26 cellular contexts compared by ENCODE assay signal in genomic region chr18:24727685-24728084, GRCh38.
A peak's percentile ranks its signal among the peaks of the same experiment; 100 is the strongest.
DNase-seq lines count a peak whose midpoint lies in the region; ATAC-seq and TF ChIP-seq lines count a peak whose summit lies in the region.
"Had no signal": no experiment of that assay in that cellular context is flagged by ENCODE, and none has a peak within 500 bp of the region (broad histone marks: within the 10 kb centered on the region; RNA-seq: fewer than 3 reads in every experiment).

No MANE protein-coding gene starts in this region.

- H2AK5ac ChIP-seq in H9 (ENCODE audit: insufficient read length, low read length), result no peak overlapping the region

- H3K4me2 ChIP-seq in H9 (ENCODE audit: insufficient read depth, insufficient read length, low read length), result no peak overlapping the region

- H3K4ac ChIP-seq in H9 (ENCODE audit: low read depth, low read length), result no peak overlapping the region

- H2BK20ac ChIP-seq in H9 (ENCODE audit: low read depth, low read length, poor library complexity, severe bottlenecking), result no peak overlapping the region

- H3K56ac ChIP-seq in H9 (ENCODE audit: insufficient read length, low read depth, low read length), result no peak overlapping the region

- H3K9me3 Mint-ChIP-seq in Caco-2 (ENCODE audit: unreplicated experiment) (no peaks in the 10 kb centered on the region), H9 (no peaks in the 10 kb centered on the region)
- H3K9me3 Mint-ChIP-seq: activated naive CD4-positive, alpha-beta T cell treated with anti-CD3 and anti-CD28 coated beads, Interleukin-2, amount 10 ng/mL, durations not matched to agents 7 days and 5 days; activated T-cell treated with anti-CD3 and anti-CD28 coated beads, Interleukin-2, amount 50 U/mL, for 4 hours; CD8-positive, alpha-beta T cell; mesothelial cell of epicardium; natural killer cell; stimulated activated memory B cell treated with anti-CD40 and anti-IgM and Interleukin-4, amounts not matched to agents 10 μg/mL and 1 μg/mL and 100 μg/mL, for 72 hours had no signal

- CTCF ChIA-PET in Caco-2 (lab: Charles Lee), result interaction anchor here (0.6 to 0.9 kb wide), 2 partner anchors 128 to 923 kb away, joined by 3 read pairs; no protein-coding TSS in a partner anchor

- H4K20me1 ChIP-seq in H9 (ENCODE audit: control insufficient read depth, insufficient read depth, insufficient read length), result no peaks in the 10 kb centered on the region

- no peak overlapping the region for H4K8ac ChIP-seq in H9 (replicated peaks; ENCODE audit: insufficient read length, low read depth, low read length)

- DNase-seq in Caco-2 (peak in 1 of 2 experiments; percentile 37), H9 (peak; percentile 54), RPMI8226 (peak; percentile 24), lung (ENCODE audit: low spot score) (peak; percentile 25), NCI-H2029 treated with DMSO at 0.1 percent for 48 hours (lab: John Stamatoyannopoulos, UW) (no peak), colonic mucosa (no peak), DMS 273 (lab: John Stamatoyannopoulos, UW; ENCODE audit: unreplicated experiment) (no peak), pons (ENCODE audit: low spot score) (no peak)
- DNase-seq: activated CD8-positive, alpha-beta memory T cell treated with anti-CD3 and anti-CD28 coated beads for 24 hours; activated naive CD4-positive, alpha-beta T cell treated with anti-CD3 and anti-CD28 coated beads, Interleukin-2, amount 10 ng/mL, durations not matched to agents 7 days and 5 days; activated T-cell treated with anti-CD3 and anti-CD28 coated beads, Interleukin-2, amount 50 U/mL, for 4 hours; CD8-positive, alpha-beta T cell; central memory CD4-positive, alpha-beta T cell; EL; Karpas-422; natural killer cell; NCI-H2081; NCI-H510A treated with DMSO at 0.1 percent for 48 hours; T1000; thyroid gland had no signal

- H3K4me1 ChIP-seq in Caco-2 (no peaks in the 10 kb centered on the region), H9 (ENCODE audit: insufficient read depth, low read length) (no peaks in the 10 kb centered on the region), lung (ENCODE audit: control insufficient read depth in 2 of 2, insufficient read depth in 2 of 2, low read length in 2 of 2) (no peaks in the 10 kb centered on the region), colonic mucosa (no peaks in the 10 kb centered on the region)
- H3K4me1 ChIP-seq: ascending aorta had no signal

- no peak overlapping the region for H3T11ph ChIP-seq in H9 (ENCODE audit: low read length)

- no peak overlapping the region for H4K5ac ChIP-seq in H9 (ENCODE audit: insufficient read length, low read depth, low read length)

- H3K27ac ChIP-seq in H9 (ENCODE audit: insufficient read length, low read depth, low read length) (no peak overlapping the region), lung (ENCODE audit: low read depth in 1 of 2, low read length in 1 of 2) (no peak overlapping the region), colonic mucosa (no peak overlapping the region)
- H3K27ac ChIP-seq: thyroid gland had no signal

- no TSS peak for BruUV-seq in Caco-2 (replicated peaks; lab: Mats Ljungman, UMichigan)

- peak in 1 of 2 experiments; percentile 12 for TF ChIP-seq CTCF in Caco-2 (IDR thresholded peaks at IDR 0.05; ENCODE audit: insufficient read depth in 1 of 2, low read depth in 1 of 2, low read length in 1 of 2, severe bottlenecking in 1 of 2, unreplicated experiment in 1 of 2)
- TF ChIP-seq CTCF in H9 (conservative IDR thresholded peaks at IDR 0.05), result peak; percentile 58
- no peak for TF ChIP-seq CTCF in lung (IDR thresholded peaks at IDR 0.05; ENCODE audit: control extremely low read depth, extremely low read depth)
- no peak for TF ChIP-seq CTCF in colonic mucosa (IDR thresholded peaks at IDR 0.05)

- intact Hi-C loops in Caco-2 (cut with micrococcal nuclease; ENCODE audit: unreplicated experiment), result loop anchor here (1.0 to 2.0 kb wide), 2 partner anchors 183 to 241 kb away; no protein-coding TSS in a partner anchor
- intact Hi-C loops in colonic mucosa (cut with DNase I), result loop anchor here (2.0 to 5.0 kb wide), 2 partner anchors 127 to 240 kb away; no protein-coding TSS in a partner anchor

- no peak overlapping the region for H2BK15ac ChIP-seq in H9 (ENCODE audit: low read depth, low read length)

- H3K9ac ChIP-seq in H9 (ENCODE audit: extremely low read depth, insufficient read length, low read length) (no peak overlapping the region), colonic mucosa (ENCODE audit: low read depth in 2 of 2, low read length in 2 of 2) (no peak overlapping the region)

- H3K4me3 Mint-ChIP-seq in Caco-2 (ENCODE audit: unreplicated experiment) (peak overlapping the region; percentile 69), H9 (no peak overlapping the region)
- H3K4me3 Mint-ChIP-seq: activated naive CD4-positive, alpha-beta T cell treated with anti-CD3 and anti-CD28 coated beads, Interleukin-2, amount 10 ng/mL, durations not matched to agents 7 days and 5 days; activated T-cell treated with anti-CD3 and anti-CD28 coated beads, Interleukin-2, amount 50 U/mL, for 4 hours; CD8-positive, alpha-beta T cell; mesothelial cell of epicardium; natural killer cell; stimulated activated memory B cell treated with anti-CD40 and anti-IgM and Interleukin-4, amounts not matched to agents 10 μg/mL and 1 μg/mL and 100 μg/mL, for 72 hours had no signal

- no peak overlapping the region for H2BK12ac ChIP-seq in H9 (ENCODE audit: insufficient read length, low read depth, low read length)

- WGBS in H9 (ENCODE audit: extremely low coverage, insufficient read length, low lambda C conversion rate), result no CpG with 5 or more reads among the region's 6 CpGs
- 64 to 65% methylated on average over 6 of the region's 6 CpGs for WGBS in lung, 2 donors

- no peaks in the 10 kb centered on the region for H3K23me2 ChIP-seq in H9 (ENCODE audit: insufficient read length, low read depth, low read length, poor library complexity, severe bottlenecking)

- H3K36me3 ChIP-seq in Caco-2 (ENCODE audit: control insufficient read depth, insufficient read depth, low read length) (no peaks in the 10 kb centered on the region), lung (ENCODE audit: control insufficient read depth in 2 of 2, insufficient read depth in 2 of 2, low read length in 2 of 2) (no peaks in the 10 kb centered on the region), colonic mucosa (no peaks in the 10 kb centered on the region)
- H3K36me3 ChIP-seq: ascending aorta, thyroid gland had no signal

- POLR2A ChIA-PET in Caco-2 (lab: Charles Lee), result no interaction called here

- H3K79me2 ChIP-seq in H9 (ENCODE audit: insufficient read depth, low read length), result no peaks in the 10 kb centered on the region

- no peak for ATAC-seq in lung (ENCODE audit: insufficient read depth, low FRiP score)
- ATAC-seq: activated CD4-positive, CD25-positive, alpha-beta regulatory T cell treated with anti-CD3 and anti-CD28 coated beads, Interleukin-2, amount 50 U/mL, for 24 hours; activated T-cell treated with anti-CD3 and anti-CD28 coated beads, Interleukin-2, amount 50 U/mL, for 4 hours; CD8-positive, alpha-beta T cell; esophagus mucosa; natural killer cell; Right ventricle myocardium inferior; stimulated activated memory B cell treated with anti-CD40 and anti-IgM and Interleukin-4, amounts not matched to agents 10 μg/mL and 1 μg/mL and 100 μg/mL, for 72 hours had no signal

- no peaks in the 10 kb centered on the region for H3K9me3 ChIP-seq in Caco-2
- H3K9me3 ChIP-seq in H9 (ENCODE audit: control insufficient read depth, low read depth, low read length), result no peaks in the 10 kb centered on the region
- H3K9me3 ChIP-seq in lung (ENCODE audit: control insufficient read depth in 2 of 2, insufficient read depth in 1 of 2, low read length in 1 of 2), result no peaks in the 10 kb centered on the region
- no peaks in the 10 kb centered on the region for H3K9me3 ChIP-seq in colonic mucosa
- H3K9me3 ChIP-seq: ascending aorta, thyroid gland had no signal

- H3K14ac ChIP-seq in H9 (ENCODE audit: insufficient read depth, low read length), result no peak overlapping the region

- H3K4me3 ChIP-seq in Caco-2 (ENCODE audit: low read depth, low read length) (no peak overlapping the region), lung (no peak overlapping the region), colonic mucosa (no peak overlapping the region)
- H3K4me3 ChIP-seq: thyroid gland had no signal

- H3K27me3 Mint-ChIP-seq in Caco-2 (ENCODE audit: insufficient read depth, unreplicated experiment) (peaks cover 6% of the 10 kb centered on the region), H9 (ENCODE audit: low read depth) (peaks cover 11% of the 10 kb centered on the region)
- H3K27me3 Mint-ChIP-seq: activated naive CD4-positive, alpha-beta T cell treated with anti-CD3 and anti-CD28 coated beads, Interleukin-2, amount 10 ng/mL, durations not matched to agents 7 days and 5 days had no signal

- no peaks in the 10 kb centered on the region for H3K79me1 ChIP-seq in H9 (ENCODE audit: insufficient read depth, low read depth, low read length, poor library complexity, severe bottlenecking)

- no peak overlapping the region for H4K91ac ChIP-seq in H9 (ENCODE audit: insufficient read length, low read depth, low read length)

- H3K4me1 Mint-ChIP-seq in Caco-2 (ENCODE audit: low read depth, unreplicated experiment), result peaks cover 6% of the 10 kb centered on the region
- H3K4me1 Mint-ChIP-seq in H9, result peaks cover 15% of the 10 kb centered on the region in 2 experiments
- H3K4me1 Mint-ChIP-seq: activated naive CD4-positive, alpha-beta T cell treated with anti-CD3 and anti-CD28 coated beads, Interleukin-2, amount 10 ng/mL, durations not matched to agents 7 days and 5 days; stimulated activated memory B cell treated with anti-CD40 and anti-IgM and Interleukin-4, amounts not matched to agents 10 μg/mL and 1 μg/mL and 100 μg/mL, for 72 hours had no signal

- H3K36me3 Mint-ChIP-seq in Caco-2 (ENCODE audit: insufficient read depth, unreplicated experiment) (no peaks in the 10 kb centered on the region), H9 (ENCODE audit: insufficient read depth in 1 of 3, low read depth in 3 of 3) (no peaks in the 10 kb centered on the region)
- H3K36me3 Mint-ChIP-seq: activated naive CD4-positive, alpha-beta T cell treated with anti-CD3 and anti-CD28 coated beads, Interleukin-2, amount 10 ng/mL, durations not matched to agents 7 days and 5 days; CD8-positive, alpha-beta T cell; mesothelial cell of epicardium; natural killer cell; stimulated activated memory B cell treated with anti-CD40 and anti-IgM and Interleukin-4, amounts not matched to agents 10 μg/mL and 1 μg/mL and 100 μg/mL, for 72 hours had no signal

- H3K18ac ChIP-seq in H9 (ENCODE audit: insufficient read length, low read depth, low read length), result no peak overlapping the region

- H2BK5ac ChIP-seq in H9 (ENCODE audit: insufficient read length, low read length), result no peak overlapping the region

- H3K27ac Mint-ChIP-seq in Caco-2 (ENCODE audit: unreplicated experiment) (no peak overlapping the region), H9 (peak overlapping the region in 2 of 3 experiments; percentile 4 to 84; a peak in 3 of 7 replicates)
- H3K27ac Mint-ChIP-seq: activated naive CD4-positive, alpha-beta T cell treated with anti-CD3 and anti-CD28 coated beads, Interleukin-2, amount 10 ng/mL, durations not matched to agents 7 days and 5 days; CD8-positive, alpha-beta T cell; mesothelial cell of epicardium; natural killer cell; stimulated activated memory B cell treated with anti-CD40 and anti-IgM and Interleukin-4, amounts not matched to agents 10 μg/mL and 1 μg/mL and 100 μg/mL, for 72 hours had no signal

- H2AFZ ChIP-seq in H9 (ENCODE audit: low read length), result no peak overlapping the region

- H3K27me3 ChIP-seq in Caco-2 (replicated peaks; ENCODE audit: control insufficient read depth, insufficient read depth, low read length) (no peaks in the 10 kb centered on the region), H9 (ENCODE audit: insufficient read depth, low read length) (no peaks in the 10 kb centered on the region), lung (ENCODE audit: control insufficient read depth, insufficient read depth) (no peaks in the 10 kb centered on the region), colonic mucosa (no peaks in the 10 kb centered on the region)
- H3K27me3 ChIP-seq: ascending aorta, thyroid gland had no signal

- no peak overlapping the region for H3K23ac ChIP-seq in H9 (ENCODE audit: insufficient read length, low read depth, low read length)

- no peak overlapping the region for H2BK120ac ChIP-seq in H9 (ENCODE audit: low read depth, low read length, poor library complexity, severe bottlenecking)

Comparison
In these comparisons a context has a peak if more than half of its experiments do, and no peak if none do; other contexts are left out.
1. DNase-seq: peak in H9 (single experiment), RPMI8226 (single experiment) and lung (single experiment); none in NCI-H2029 treated with DMSO at 0.1 percent for 48 hours (single experiment), colonic mucosa (single experiment), DMS 273 (single experiment) and pons (single experiment).